In the genomic region with DNA sequence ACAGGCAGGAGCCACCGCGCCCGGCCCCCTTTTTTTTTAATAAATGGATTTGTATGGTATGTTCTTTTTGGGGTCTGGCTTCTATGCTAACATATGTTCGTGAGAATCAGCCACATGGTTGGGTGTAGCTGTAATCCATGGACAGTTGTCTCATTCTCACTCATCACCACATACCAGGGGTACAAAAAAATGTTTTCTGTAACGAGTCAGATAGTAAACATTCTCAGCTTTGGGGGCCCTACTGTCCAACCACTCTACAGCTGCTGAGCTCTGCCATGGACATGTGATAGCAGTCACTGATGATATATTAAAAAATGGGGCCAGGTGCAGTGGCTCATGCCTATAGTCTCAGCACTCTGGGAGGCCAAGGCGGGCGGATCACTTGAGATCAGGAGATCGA, we compare ENCODE assay signal across 36 cellular contexts. TPM values are rescaled to one million over a fixed set of nuclear protein-coding genes. Genes with fewer than 3 reads are reported as not detected.
"Had no signal": no experiment of that assay in that cellular context is flagged by ENCODE, and none has a peak within 500 bp of the region (broad histone marks: within the 10 kb centered on the region; RNA-seq: fewer than 3 reads in every experiment).

No MANE protein-coding gene starts in this region.

- H3K4me1 ChIP-seq: foreskin keratinocyte, gastrocnemius medialis, heart left ventricle had no signal

- H3K9me3 ChIP-seq: gastrocnemius medialis, heart left ventricle had no signal

- H3K4me3 ChIP-seq: coronary artery, dorsolateral prefrontal cortex, gastrocnemius medialis, heart left ventricle had no signal

- H3K27ac ChIP-seq: brain microvascular endothelial cell, coronary artery, dorsolateral prefrontal cortex, foreskin keratinocyte, gastrocnemius medialis, heart left ventricle, WERI-Rb-1 had no signal

- H3K4me1 Mint-ChIP-seq: activated naive CD4-positive, alpha-beta T cell treated with anti-CD3 and anti-CD28 coated beads, Interleukin-2, amount 50 U/mL, for 24 hours; activated T-helper 17 cell treated with anti-CD3 and anti-CD28 coated beads, Interleukin-2, amount 50 U/mL, for 72 hours; central memory CD8-positive, alpha-beta T cell; endodermal cell had no signal

- H3K27ac Mint-ChIP-seq: activated B cell treated with CpG ODN at 0.5 μM for 24 hours; activated CD8-positive, alpha-beta T cell treated with anti-CD3 and anti-CD28 coated beads for 36 hours; activated naive CD4-positive, alpha-beta T cell treated with anti-CD3 and anti-CD28 coated beads, Interleukin-2, amount 50 U/mL, for 24 hours; activated naive CD8-positive, alpha-beta T cell treated with anti-CD3 and anti-CD28 coated beads, Interleukin-2, amount 10 ng/mL, durations not matched to agents 7 days and 5 days; activated T-helper 17 cell treated with anti-CD3 and anti-CD28 coated beads, Interleukin-2, amount 50 U/mL, for 72 hours; dendritic cell treated with granulocyte-macrophage colony-stimulating factor and Interleukin-4, amounts not matched to agents 40 ng/mL and 50 ng/mL, for 4 days; endodermal cell; T-helper 17 cell; T-helper 2 cell treated with Interferon-gamma antibody and Interleukin-4, amounts not matched to agents 5 μg/mL and 100 μg/mL, for 36 hours had no signal

- H3K36me3 Mint-ChIP-seq: activated naive CD4-positive, alpha-beta T cell treated with anti-CD3 and anti-CD28 coated beads, Interleukin-2, amount 50 U/mL, for 24 hours; activated naive CD8-positive, alpha-beta T cell treated with anti-CD3 and anti-CD28 coated beads, Interleukin-2, amount 10 ng/mL, durations not matched to agents 7 days and 5 days had no signal

- H3K36me3 ChIP-seq: brain microvascular endothelial cell, gastrocnemius medialis, heart left ventricle, WERI-Rb-1 had no signal

- ATAC-seq: activated CD4-positive, CD25-positive, alpha-beta regulatory T cell treated with anti-CD3 and anti-CD28 coated beads, Interleukin-2, amount 50 U/mL, for 24 hours; activated CD8-positive, alpha-beta T cell treated with anti-CD3 and anti-CD28 coated beads for 36 hours; activated T-cell treated with anti-CD3 and anti-CD28 coated beads, Interleukin-2, amount 50 U/mL, for 4 hours; activated T-helper 17 cell treated with anti-CD3 and anti-CD28 coated beads, Interleukin-2, amount 50 U/mL, for 72 hours; esophagus mucosa; foreskin keratinocyte; gastrocnemius medialis; heart left ventricle; T-helper 17 cell had no signal

- DNase-seq: activated B cell treated with CpG ODN at 0.5 μM for 24 hours; activated CD4-positive, alpha-beta T cell treated with anti-CD3 and anti-CD28 coated beads for 48 hours; activated CD4-positive, alpha-beta T cell treated with anti-CD3 and anti-CD28 coated beads, Interleukin-2, amount 50 U/mL, for 1 hour; activated CD4-positive, alpha-beta T cell treated with anti-CD3 and anti-CD28 coated beads, Interleukin-2, amount 50 U/mL, for 48 hours; activated CD8-positive, alpha-beta memory T cell treated with anti-CD3 and anti-CD28 coated beads for 24 hours; activated CD8-positive, alpha-beta T cell treated with anti-CD3 and anti-CD28 coated beads for 36 hours; activated effector memory CD4-positive, alpha-beta T cell treated with Interleukin-2 at 50 U/mL for 16 hours; activated gamma-delta T cell treated with Interleukin-2 at 50 U/mL for 16 hours; activated naive CD4-positive, alpha-beta T cell treated with Interleukin-2 at 50 U/mL for 16 hours; activated naive CD8-positive, alpha-beta T cell treated with anti-CD3 and anti-CD28 coated beads, Interleukin-2, amount 10 ng/mL, durations not matched to agents 7 days and 5 days; activated T-cell treated with anti-CD3 and anti-CD28 coated beads, Interleukin-2, amount 50 U/mL, for 4 hours; brain microvascular endothelial cell; dorsolateral prefrontal cortex; effector memory CD4-positive, alpha-beta T cell; endodermal cell; foreskin keratinocyte; gastrocnemius medialis; glutamatergic neuron; heart left ventricle; T-helper 1 cell; T-helper 17 cell; T1000; WERI-Rb-1 had no signal

- H3K4me3 Mint-ChIP-seq: activated B cell treated with CpG ODN at 0.5 μM for 24 hours; activated CD8-positive, alpha-beta T cell treated with anti-CD3 and anti-CD28 coated beads for 36 hours; activated naive CD4-positive, alpha-beta T cell treated with anti-CD3 and anti-CD28 coated beads, Interleukin-2, amount 50 U/mL, for 24 hours; activated naive CD8-positive, alpha-beta T cell treated with anti-CD3 and anti-CD28 coated beads, Interleukin-2, amount 10 ng/mL, durations not matched to agents 7 days and 5 days; activated T-cell treated with anti-CD3 and anti-CD28 coated beads, Interleukin-2, amount 50 U/mL, for 4 hours; activated T-helper 17 cell treated with anti-CD3 and anti-CD28 coated beads, Interleukin-2, amount 50 U/mL, for 72 hours; central memory CD8-positive, alpha-beta T cell; dendritic cell treated with granulocyte-macrophage colony-stimulating factor and Interleukin-4, amounts not matched to agents 40 ng/mL and 50 ng/mL, for 4 days; endodermal cell; T-helper 17 cell; T-helper 2 cell treated with Interferon-gamma antibody and Interleukin-4, amounts not matched to agents 5 μg/mL and 100 μg/mL, for 36 hours had no signal

- H3K27me3 Mint-ChIP-seq: activated naive CD4-positive, alpha-beta T cell treated with anti-CD3 and anti-CD28 coated beads, Interleukin-2, amount 50 U/mL, for 24 hours had no signal

- H3K9me3 Mint-ChIP-seq: activated B cell treated with CpG ODN at 0.5 μM for 24 hours; activated CD8-positive, alpha-beta T cell treated with anti-CD3 and anti-CD28 coated beads for 36 hours; activated naive CD4-positive, alpha-beta T cell treated with anti-CD3 and anti-CD28 coated beads, Interleukin-2, amount 50 U/mL, for 24 hours; activated naive CD8-positive, alpha-beta T cell treated with anti-CD3 and anti-CD28 coated beads, Interleukin-2, amount 10 ng/mL, durations not matched to agents 7 days and 5 days; activated T-cell treated with anti-CD3 and anti-CD28 coated beads, Interleukin-2, amount 50 U/mL, for 4 hours; activated T-helper 17 cell treated with anti-CD3 and anti-CD28 coated beads, Interleukin-2, amount 50 U/mL, for 72 hours; central memory CD8-positive, alpha-beta T cell; dendritic cell treated with granulocyte-macrophage colony-stimulating factor and Interleukin-4, amounts not matched to agents 40 ng/mL and 50 ng/mL, for 4 days; endodermal cell; T-helper 2 cell treated with Interferon-gamma antibody and Interleukin-4, amounts not matched to agents 5 μg/mL and 100 μg/mL, for 36 hours had no signal

- H3K27me3 ChIP-seq: brain microvascular endothelial cell, dorsolateral prefrontal cortex had no signal

RNA-seq across cellular contexts. Expression of a gene that starts 5.1 kb away (rescaled TPM):
- total RNA-seq: activated B cell treated with CpG ODN at 0.5 μM for 24 hours; activated CD8-positive, alpha-beta T cell treated with anti-CD3 and anti-CD28 coated beads for 36 hours; activated T-cell treated with anti-CD3 and anti-CD28 coated beads, Interleukin-2, amount 50 U/mL, for 4 hours; activated T-helper 17 cell treated with anti-CD3 and anti-CD28 coated beads, Interleukin-2, amount 50 U/mL, for 72 hours; astrocyte; bronchial epithelial cell; endodermal cell; epithelial cell of proximal tubule; esophagus mucosa; foreskin keratinocyte; T-helper 17 cell had no signal
- polyA plus RNA-seq: foreskin keratinocyte had no signal

RNA-seq across cellular contexts. Expression of a gene that starts 13.2 kb away (rescaled TPM):
- total RNA-seq: activated B cell treated with CpG ODN at 0.5 μM for 24 hours; activated CD8-positive, alpha-beta T cell treated with anti-CD3 and anti-CD28 coated beads for 36 hours; activated naive CD8-positive, alpha-beta T cell treated with anti-CD3 and anti-CD28 coated beads, Interleukin-2, amount 10 ng/mL, durations not matched to agents 7 days and 5 days; activated T-cell treated with anti-CD3 and anti-CD28 coated beads, Interleukin-2, amount 50 U/mL, for 4 hours; activated T-helper 17 cell treated with anti-CD3 and anti-CD28 coated beads, Interleukin-2, amount 50 U/mL, for 72 hours; astrocyte; bronchial epithelial cell; cerebellum; endodermal cell; epithelial cell of proximal tubule; foreskin keratinocyte had no signal
- polyA plus RNA-seq: foreskin keratinocyte had no signal

RNA-seq across cellular contexts. Expression of a gene that starts 30.2 kb away (rescaled TPM):
- total RNA-seq: astrocyte, bronchial epithelial cell, cardiac septum, epithelial cell of proximal tubule, esophagus mucosa, gastrocnemius medialis had no signal
- polyA plus RNA-seq: foreskin keratinocyte had no signal
